1 cellular context compared by ENCODE assay signal in the genomic region with DNA sequence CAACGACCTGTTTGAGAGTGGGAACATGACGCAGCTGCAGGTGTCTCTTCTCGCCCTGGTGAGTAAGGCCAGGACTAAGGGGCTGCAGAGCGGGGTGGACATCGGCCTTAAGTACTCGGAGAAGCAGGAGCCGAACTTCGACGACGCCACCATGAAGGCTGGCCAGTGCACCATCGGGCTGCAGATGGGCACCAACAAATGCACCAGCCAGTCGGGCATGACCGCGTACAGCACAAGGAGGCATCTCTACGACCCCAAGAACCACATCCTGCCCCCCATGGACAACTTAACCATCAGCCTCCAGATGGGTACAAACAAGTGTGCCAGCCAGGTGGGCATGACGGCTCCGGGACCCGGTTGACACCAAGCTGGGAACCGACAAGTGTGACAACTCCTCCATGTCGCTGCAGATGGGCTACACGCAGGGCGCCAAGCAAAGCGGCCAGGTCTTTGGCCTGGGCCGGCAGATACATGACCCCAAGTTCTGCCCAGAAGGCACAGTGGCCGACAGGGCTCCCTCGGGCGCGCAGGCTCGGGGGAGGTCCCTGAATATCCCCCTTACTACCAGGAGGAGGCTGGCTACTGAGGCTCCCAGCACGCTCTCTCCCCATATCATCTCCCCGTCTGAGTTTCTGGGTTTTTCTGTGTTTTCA.
TF ChIP-seq lines count a peak whose summit lies in the region.

No MANE protein-coding gene starts in this region.

TF ChIP-seq in H1, 55 proteins besides CTCF, POLR2A, EP300 and RAD21:
- TF ChIP-seq KDM4A (IDR thresholded peaks at IDR 0.05; ENCODE audit: low read depth, low read length, severe bottlenecking) = no peak
- TF ChIP-seq KDM5A (IDR thresholded peaks at IDR 0.05; ENCODE audit: low read length) = no peak
- TF ChIP-seq SIRT6 (IDR thresholded peaks at IDR 0.05; ENCODE audit: low read length) = no peak
- TF ChIP-seq RFX5 (IDR thresholded peaks at IDR 0.05; ENCODE audit: borderline replicate concordance, low read depth, low read length) = no peak
- no peak for TF ChIP-seq GTF2F1 (IDR thresholded peaks at IDR 0.05; ENCODE audit: borderline replicate concordance, low read depth, low read length)
- TF ChIP-seq BRCA1 (IDR thresholded peaks at IDR 0.05; ENCODE audit: low read depth, low read length) = no peak
- TF ChIP-seq TAF7 (optimal IDR thresholded peaks at IDR 0.05; ENCODE audit: borderline replicate concordance, low read depth, low read length) = no peak
- TF ChIP-seq POLR2AphosphoS5 (IDR thresholded peaks at IDR 0.05; ENCODE audit: low read depth, low read length) = no peak
- TF ChIP-seq CBX5 (IDR thresholded peaks at IDR 0.05; ENCODE audit: low read depth, low read length) = no peak
- TF ChIP-seq ZNF274 (IDR thresholded peaks at IDR 0.05; ENCODE audit: borderline replicate concordance, extremely low read depth, low read length) = no peak
- no peak for TF ChIP-seq CTBP2 (IDR thresholded peaks at IDR 0.05; ENCODE audit: borderline replicate concordance, insufficient read depth, insufficient read length, low read length)
- no peak for TF ChIP-seq ASH2L (IDR thresholded peaks at IDR 0.05; ENCODE audit: low read length)
- TF ChIP-seq TBP (IDR thresholded peaks at IDR 0.05; ENCODE audit: low read depth, low read length) = no peak
- no peak for TF ChIP-seq HDAC6 (IDR thresholded peaks at IDR 0.05; ENCODE audit: low read depth, low read length)
